In the genomic region with DNA sequence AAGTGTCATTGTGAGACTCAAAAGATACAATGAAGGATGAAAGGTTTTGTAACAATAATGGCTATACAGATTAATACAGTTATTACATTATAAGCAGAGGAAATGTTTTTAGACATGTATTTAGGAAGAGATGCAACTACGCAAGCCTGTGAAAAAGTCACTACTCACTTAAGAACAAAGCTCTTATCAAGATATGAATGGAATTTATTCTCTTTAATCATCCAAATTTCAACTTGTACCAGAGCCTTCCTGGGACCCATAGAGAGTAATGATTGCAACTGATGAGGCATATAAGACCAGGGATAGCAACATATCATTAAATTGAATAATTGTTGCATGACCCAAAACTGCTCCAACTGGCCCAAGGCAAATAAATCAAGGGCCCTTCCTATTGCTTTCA, we compare ENCODE assay signal across 15 cellular contexts. TPM values are rescaled to one million over a fixed set of nuclear protein-coding genes. Genes with fewer than 3 reads are reported as not detected.
DNase-seq lines count a peak whose midpoint lies in the region; ATAC-seq and TF ChIP-seq lines count a peak whose summit lies in the region.
"Had no signal": no experiment of that assay in that cellular context is flagged by ENCODE, and none has a peak within 500 bp of the region (broad histone marks: within the 10 kb centered on the region; RNA-seq: fewer than 3 reads in every experiment).

No MANE protein-coding gene starts in this region.

- H3K27ac Mint-ChIP-seq in endodermal cell: no peak overlapping the region
- H3K27ac Mint-ChIP-seq: activated naive CD8-positive, alpha-beta T cell treated with anti-CD3 and anti-CD28 coated beads, Interleukin-2, amount 10 ng/mL, durations not matched to agents 7 days and 5 days; stimulated activated naive CD8-positive, alpha-beta T cell treated with anti-CD3 and anti-CD28 coated beads, Interleukin-15, amount 100 ng/mL, for 72 hours had no signal

- POLR2A ChIA-PET in PC-9 (lab: Charles Lee; ENCODE audit: unreplicated experiment): no interaction called here

- H3K27ac ChIP-seq in PC-9 (0 out of 2 replicates have a peak overlapping the region, but pooled peaks have one; percentile 0), endodermal cell (ENCODE audit: low read depth, low read length) (peak overlapping the region; percentile 97), muscle layer of duodenum (ENCODE audit: low read length) (peak overlapping the region; percentile 87), uterus (peak overlapping the region; percentile 62 to 65)
- H3K27ac ChIP-seq: BLaER1 had no signal

- ATAC-seq in HG03342 (IDR thresholded peaks at IDR 0.05; ENCODE audit: unreplicated experiment): no peak
- ATAC-seq: activated T-cell treated with anti-CD3 and anti-CD28 coated beads, Interleukin-2, amount 50 U/mL, for 4 hours; stimulated activated naive CD8-positive, alpha-beta T cell treated with anti-CD3 and anti-CD28 coated beads, Interleukin-15, amount 100 ng/mL, for 72 hours had no signal

- no peaks in the 10 kb centered on the region for H3K9me3 ChIP-seq in PC-9 (ENCODE audit: insufficient read depth, low read depth)
- no peaks in the 10 kb centered on the region for H3K9me3 ChIP-seq in endodermal cell (ENCODE audit: control insufficient read depth, low read length)
- H3K9me3 ChIP-seq in muscle layer of duodenum (ENCODE audit: control insufficient read depth in 1 of 2, low read length in 2 of 2): no peaks in the 10 kb centered on the region
- no peaks in the 10 kb centered on the region for H3K9me3 ChIP-seq in uterus
- H3K9me3 ChIP-seq: BLaER1, MG63 had no signal

- H3K9me3 Mint-ChIP-seq in endodermal cell: no peaks in the 10 kb centered on the region
- H3K9me3 Mint-ChIP-seq: activated naive CD8-positive, alpha-beta T cell treated with anti-CD3 and anti-CD28 coated beads, Interleukin-2, amount 10 ng/mL, durations not matched to agents 7 days and 5 days; activated T-cell treated with anti-CD3 and anti-CD28 coated beads, Interleukin-2, amount 50 U/mL, for 4 hours; stimulated activated naive CD8-positive, alpha-beta T cell treated with anti-CD3 and anti-CD28 coated beads, Interleukin-15, amount 100 ng/mL, for 72 hours had no signal

- no peak overlapping the region for H3K4me3 Mint-ChIP-seq in endodermal cell
- H3K4me3 Mint-ChIP-seq: activated naive CD8-positive, alpha-beta T cell treated with anti-CD3 and anti-CD28 coated beads, Interleukin-2, amount 10 ng/mL, durations not matched to agents 7 days and 5 days; activated T-cell treated with anti-CD3 and anti-CD28 coated beads, Interleukin-2, amount 50 U/mL, for 4 hours; stimulated activated naive CD8-positive, alpha-beta T cell treated with anti-CD3 and anti-CD28 coated beads, Interleukin-15, amount 100 ng/mL, for 72 hours had no signal

- no TSS peak for BruUV-seq in PC-9 (replicated peaks; lab: Mats Ljungman, UMichigan)

- no peak overlapping the region for H2AFZ ChIP-seq in PC-9

- WGBS in endodermal cell (ENCODE audit: insufficient coverage in 1 of 2, insufficient read length in 1 of 2), 2 experiments: no CpG with 5 or more reads among the region's 1 CpG

- no peaks in the 10 kb centered on the region for H3K36me3 ChIP-seq in PC-9 (ENCODE audit: low read depth)
- peaks cover 74% of the 10 kb centered on the region for H3K36me3 ChIP-seq in endodermal cell (ENCODE audit: control insufficient read depth, insufficient read depth, low read length)
- peaks cover 0 to 3% of the 10 kb centered on the region in 2 donors for H3K36me3 ChIP-seq in muscle layer of duodenum (ENCODE audit: control insufficient read depth in 1 of 2, insufficient read depth in 2 of 2, low read length in 2 of 2)
- H3K36me3 ChIP-seq in uterus: no peaks in the 10 kb centered on the region
- H3K36me3 ChIP-seq: BLaER1 had no signal

- no peak for TF ChIP-seq CTCF in PC-9 (conservative IDR thresholded peaks at IDR 0.05)
- no peak for TF ChIP-seq CTCF in endodermal cell (conservative IDR thresholded peaks at IDR 0.05)
- TF ChIP-seq CTCF in uterus (IDR thresholded peaks at IDR 0.05): no peak

- H3K4me1 ChIP-seq in PC-9 (replicated peaks; ENCODE audit: insufficient read depth) (peaks cover 27% of the 10 kb centered on the region), endodermal cell (ENCODE audit: control insufficient read depth, insufficient read depth, low read length) (peaks cover 15% of the 10 kb centered on the region), muscle layer of duodenum (ENCODE audit: control insufficient read depth in 1 of 2, insufficient read depth in 2 of 2, low read length in 2 of 2) (no peaks in the 10 kb centered on the region), uterus (no peaks in the 10 kb centered on the region)
- H3K4me1 ChIP-seq: BLaER1 had no signal

- peaks cover 19% of the 10 kb centered on the region for H3F3A ChIP-seq in PC-9 (ENCODE audit: insufficient read depth, low read depth)

- H3K4me1 Mint-ChIP-seq in endodermal cell: peaks cover 25% of the 10 kb centered on the region
- H3K4me1 Mint-ChIP-seq: activated naive CD8-positive, alpha-beta T cell treated with anti-CD3 and anti-CD28 coated beads, Interleukin-2, amount 10 ng/mL, durations not matched to agents 7 days and 5 days; stimulated activated naive CD8-positive, alpha-beta T cell treated with anti-CD3 and anti-CD28 coated beads, Interleukin-15, amount 100 ng/mL, for 72 hours had no signal

- no peaks in the 10 kb centered on the region for H4K20me1 ChIP-seq in PC-9 (ENCODE audit: insufficient read depth)
- H4K20me1 ChIP-seq: BLaER1 had no signal

- H3K27me3 ChIP-seq in PC-9 (ENCODE audit: insufficient read depth, low read depth) (no peaks in the 10 kb centered on the region), endodermal cell (ENCODE audit: control insufficient read depth, insufficient read depth, low read length, poor library complexity, severe bottlenecking) (no peaks in the 10 kb centered on the region), muscle layer of duodenum (ENCODE audit: low read depth, low read length) (no peaks in the 10 kb centered on the region), uterus (no peaks in the 10 kb centered on the region)
- H3K27me3 ChIP-seq: BLaER1, MG63 had no signal

- CTCF ChIA-PET in PC-9 (lab: Charles Lee): no interaction called here

- no peaks in the 10 kb centered on the region for H3K9me2 ChIP-seq in PC-9 (ENCODE audit: insufficient read depth)

- DNase-seq in PC-9 (no peak), endodermal cell (no peak), uterus (no peak), CD1c-positive myeloid dendritic cell (ENCODE audit: extremely low spot score) (no peak)
- DNase-seq in activated effector memory CD4-positive, alpha-beta T cell treated with anti-CD3 and anti-CD28 coated beads, Interleukin-2, amount 50 U/mL, for 16 hours: no peak
- DNase-seq: activated CD4-positive, alpha-beta T cell treated with anti-CD3 and anti-CD28 coated beads, Interleukin-2, amount 50 U/mL, for 48 hours; activated naive CD8-positive, alpha-beta T cell treated with anti-CD3 and anti-CD28 coated beads, Interleukin-2, amount 10 ng/mL, durations not matched to agents 7 days and 5 days; activated T-cell treated with anti-CD3 and anti-CD28 coated beads, Interleukin-2, amount 50 U/mL, for 4 hours; NCI-H2029; OCI-M1; stimulated activated naive CD8-positive, alpha-beta T cell treated with anti-CD3 and anti-CD28 coated beads, Interleukin-15, amount 100 ng/mL, for 72 hours had no signal

- TF ChIP-seq POLR2A in uterus (IDR thresholded peaks at IDR 0.05): no peak

- H3K36me3 Mint-ChIP-seq in endodermal cell (ENCODE audit: low read depth): peaks cover 26% of the 10 kb centered on the region
- H3K36me3 Mint-ChIP-seq: activated naive CD8-positive, alpha-beta T cell treated with anti-CD3 and anti-CD28 coated beads, Interleukin-2, amount 10 ng/mL, durations not matched to agents 7 days and 5 days had no signal

- intact Hi-C loops in PC-9 (cut with micrococcal nuclease; ENCODE audit: unreplicated experiment): loop anchor here (2.0 to 5.0 kb wide), 3 partner anchors 23 to 40 kb away; no protein-coding TSS in a partner anchor
- intact Hi-C loops in uterus (cut with DNase I; ENCODE audit: low total_unique reads): no loop called here

- H3K9ac ChIP-seq in endodermal cell (ENCODE audit: extremely low read depth, low read length, poor library complexity, severe bottlenecking): no peak overlapping the region
- H3K9ac ChIP-seq: BLaER1 had no signal

- H3K4me3 ChIP-seq in PC-9 (no peak overlapping the region), endodermal cell (ENCODE audit: low read length) (peak overlapping the region; percentile 18), muscle layer of duodenum (ENCODE audit: low read depth in 1 of 2, low read length in 2 of 2) (no peak overlapping the region), uterus (no peak overlapping the region)
- H3K4me3 ChIP-seq: BLaER1, MG63 had no signal

- no peaks in the 10 kb centered on the region for H3K27me3 Mint-ChIP-seq in endodermal cell (ENCODE audit: insufficient read depth)

- H3K79me2 ChIP-seq in PC-9 (ENCODE audit: low read depth): no peaks in the 10 kb centered on the region

- H3K4me2 ChIP-seq in PC-9: 0 out of 2 replicates have a peak overlapping the region, but pooled peaks have one; percentile 5
- H3K4me2 ChIP-seq: BLaER1 had no signal

RNA-seq across cellular contexts. Expression of gene P3H2, which starts 43.1 kb away (rescaled TPM):
- total RNA-seq in PC-9 (2021) (20.9 and 26.2 TPM in 2 replicates), endodermal cell (100 to 1,000 TPM; 285 to 322 TPM), uterus (100 to 1,000 TPM in 1 of 4 donors, 10 to 100 TPM in 3; 12.6 to 441 (median 30.6) TPM)
- 70.3 TPM for polyA plus RNA-seq in endodermal cell (2013, experiment 1 of 2)
- 93.2 TPM for polyA plus RNA-seq in endodermal cell (2013, experiment 2 of 2)
- total RNA-seq: activated naive CD8-positive, alpha-beta T cell treated with anti-CD3 and anti-CD28 coated beads, Interleukin-2, amount 10 ng/mL, durations not matched to agents 7 days and 5 days had no signal

Comparison
In these comparisons a context has a peak if more than half of its experiments do, and no peak if none do; other contexts are left out.
1. H3K27ac ChIP-seq: peak in every context shown above with its lines; median percentile 97 in endodermal cell; 87 in muscle layer of duodenum; 64 in uterus; 0 in PC-9.